Comparison of ENCODE assay signal across 1 cellular context in genomic region chr19:17336872-17337674, GRCh38.
TF ChIP-seq lines count a peak whose summit lies in the region.

Gene GTPBP3 (plus strand): TSS chr19:17337553. CDS start chr19:17337612, 59 bp downstream.

TF ChIP-seq in K562, 482 proteins besides CTCF, POLR2A, EP300 and RAD21 (continued from another document and continues in another):
- TF ChIP-seq E2F4 (CRISPR knock-in tag; IDR thresholded peaks at IDR 0.05; ENCODE audit: low read depth) (peak; percentile 93), KLF6 (CRISPR knock-in tag; IDR thresholded peaks at IDR 0.05; ENCODE audit: borderline replicate concordance) (no peak; the same call in 1 of the 2 replicates), ZNF512 (tag; IDR thresholded peaks at IDR 0.05) (peak; percentile 65), ZNF280A (IDR thresholded peaks at IDR 0.05; ENCODE audit: low read depth, partially characterized antibody) (no peak), ZNF318 (IDR thresholded peaks at IDR 0.05; ENCODE audit: borderline replicate concordance in 1 of 2, low read depth in 1 of 2) (peak in 1 of 2 experiments; percentile 50; a peak in 1 of 4 replicates), ZBTB26 (CRISPR knock-in tag; IDR thresholded peaks at IDR 0.05) (0 out of 2 replicates have a peak, but pooled peaks have one; percentile 2), FOS (IDR thresholded peaks at IDR 0.05; ENCODE audit: extremely low read depth, insufficient read length) (peak; percentile 94), NFE2L1 (tag; IDR thresholded peaks at IDR 0.05; ENCODE audit: borderline replicate concordance, low read depth) (no peak), ZNF124 (CRISPR knock-in tag; IDR thresholded peaks at IDR 0.05) (no peak), ZNF655 (CRISPR knock-in tag; IDR thresholded peaks at IDR 0.05) (no peak), U2AF1 (optimal IDR thresholded peaks at IDR 0.05; ENCODE audit: low read depth, low read length) (no peak), MITF (IDR thresholded peaks at IDR 0.05) (no peak), TCF3 (CRISPR knock-in tag; IDR thresholded peaks at IDR 0.05) (0 out of 2 replicates have a peak, but pooled peaks have one; percentile 3), ZFP30 (CRISPR knock-in tag; IDR thresholded peaks at IDR 0.05; ENCODE audit: borderline replicate concordance) (no peak), TGIF2 (CRISPR knock-in tag; IDR thresholded peaks at IDR 0.05) (no peak), SMAD3 (CRISPR knock-in tag; conservative IDR thresholded peaks at IDR 0.05) (peak; percentile 53), NFIC (IDR thresholded peaks at IDR 0.05) (peak; percentile 59; the same call in 1 of the 2 replicates), MAFF (IDR thresholded peaks at IDR 0.05; ENCODE audit: low read length) (no peak; the same call in 1 of the 2 replicates), ATF2 (CRISPR knock-in tag; IDR thresholded peaks at IDR 0.05) (no peak), NR2C1 (IDR thresholded peaks at IDR 0.05) (peak; percentile 92), NR2C1 (tag; IDR thresholded peaks at IDR 0.05) (peak; percentile 91), DDX20 (tag; IDR thresholded peaks at IDR 0.05; ENCODE audit: low read depth) (no peak), KDM2B (CRISPR knock-in tag; IDR thresholded peaks at IDR 0.05) (peak; percentile 32; the same call in 1 of the 2 replicates), USF1 (CRISPR knock-in tag; IDR thresholded peaks at IDR 0.05) (no peak), ZFPM2 (CRISPR knock-in tag; IDR thresholded peaks at IDR 0.05) (no peak), RHOXF2B (CRISPR knock-in tag; conservative IDR thresholded peaks at IDR 0.05) (no peak; the same call in 1 of the 2 replicates), RBM17 (IDR thresholded peaks at IDR 0.05; ENCODE audit: borderline replicate concordance, low read depth, low read length) (no peak), ZNF41 (CRISPR knock-in tag; conservative IDR thresholded peaks at IDR 0.05) (no peak), TCF7L2 (IDR thresholded peaks at IDR 0.05; ENCODE audit: low read depth, low read length) (0 out of 2 replicates have a peak, but pooled peaks have one; percentile 30), CREB3 (tag; conservative IDR thresholded peaks at IDR 0.05; ENCODE audit: low read depth) (no peak; the same call in 1 of the 2 replicates), ARID2 (IDR thresholded peaks at IDR 0.05) (no peak), MYC (IDR thresholded peaks at IDR 0.05; ENCODE audit: low read depth, low read length) (peak; percentile 92), MYC (CRISPR knock-in tag; IDR thresholded peaks at IDR 0.05; ENCODE audit: borderline replicate concordance, low read depth) (no peak), ARID3A (IDR thresholded peaks at IDR 0.05; ENCODE audit: borderline replicate concordance, low read depth, low read length) (peak; percentile 56; the same call in 1 of the 2 replicates), STAT5A (IDR thresholded peaks at IDR 0.05; ENCODE audit: borderline replicate concordance, low read length) (peak; percentile 33; the same call in 1 of the 2 replicates)
